In genomic region chr2:10222-10875, GRCh38 we compare ENCODE assay signal across 15 cellular contexts. TPM values are rescaled to one million over a fixed set of nuclear protein-coding genes. Genes with fewer than 3 reads are reported as not detected.
DNase-seq lines count a peak whose midpoint lies in the region; FAIRE-seq and TF ChIP-seq lines count a peak whose summit lies in the region.
"Had no signal": no experiment of that assay in that cellular context is flagged by ENCODE, and none has a peak within 500 bp of the region (broad histone marks: within the 10 kb centered on the region; RNA-seq: fewer than 3 reads in every experiment).

No MANE protein-coding gene starts in this region.

- intact Hi-C loops in kidney (cut with DNase I) (no loop called here), spleen (cut with DNase I; ENCODE audit: low total_unique reads) (no loop called here)

- no peak for TF ChIP-seq CTCF in kidney (IDR thresholded peaks at IDR 0.05; ENCODE audit: borderline replicate concordance, extremely low read depth, insufficient read depth)
- no peak for TF ChIP-seq CTCF in spleen (IDR thresholded peaks at IDR 0.05 in 8 of 11, conservative IDR thresholded peaks at IDR 0.05 in 3 of 11)

- 68 to 86% (median 83%) methylated on average over 23 to 42 of the region's 42 CpGs for WGBS in spleen, 5 donors

- no peak for TF ChIP-seq POLR2A in spleen (IDR thresholded peaks at IDR 0.05)

- H3K4me1 ChIP-seq in kidney (ENCODE audit: control insufficient read depth in 1 of 2, insufficient read depth in 1 of 2, low read depth in 1 of 2, low read length in 2 of 2) (no peaks in the 10 kb centered on the region), spleen (no peaks in the 10 kb centered on the region)

- no peaks in the 10 kb centered on the region for H3K9me3 ChIP-seq in kidney (ENCODE audit: control insufficient read depth in 1 of 2, low read length in 2 of 2)
- H3K9me3 ChIP-seq in spleen = peaks cover 0 to 10% (median 5%) of the 10 kb centered on the region in 8 donors

- H3K27ac ChIP-seq in kidney (ENCODE audit: low read depth in 2 of 2, low read length in 2 of 2) (no peak overlapping the region), spleen (no peak overlapping the region)
- H3K27ac ChIP-seq: 22Rv1 had no signal

- no peak for FAIRE-seq in kidney (lab: Jason Lieb, UNC)
- FAIRE-seq: colon had no signal

- peak; percentile 12 for DNase-seq in DMS 273 (lab: John Stamatoyannopoulos, UW; ENCODE audit: unreplicated experiment)
- DNase-seq in DMS 273 treated with DMSO at 0.1 percent for 48 hours (lab: John Stamatoyannopoulos, UW) = no peak
- peak; percentile 8 for DNase-seq in astrocyte of the hippocampus (ENCODE audit: low read depth, low spot score)
- peak; percentile 81 for DNase-seq in kidney
- peak; percentile 86 for DNase-seq in spleen
- DNase-seq in stimulated activated CD4-positive, alpha-beta T cell treated with anti-CD3 and anti-CD28 coated beads, Interleukin-1b, Interleukin-23, amount 100 ng/mL, for 48 hours = no peak
- no peak for DNase-seq in EL
- no peak for DNase-seq in dedifferentiated amniotic fluid mesenchymal stem cell (ENCODE audit: extremely low spot score)
- DNase-seq: COR-L47; naive thymus-derived CD4-positive, alpha-beta T cell; NCI-H1048; NCI-H510A; SIG-M5 had no signal

- no peak overlapping the region for H3K4me3 ChIP-seq in kidney (ENCODE audit: low read length in 2 of 2)
- H3K4me3 ChIP-seq in spleen = no peak overlapping the region

- no peak overlapping the region for H3K9ac ChIP-seq in kidney (ENCODE audit: low read length in 2 of 2)

- H3K27me3 ChIP-seq in spleen (replicated peaks in 1 of 7) = peaks cover 0 to 10% (median 0%) of the 10 kb centered on the region in 7 donors

- H3K36me3 ChIP-seq in kidney (ENCODE audit: control insufficient read depth in 1 of 2, insufficient read depth in 2 of 2, low read length in 2 of 2) (no peaks in the 10 kb centered on the region), spleen (no peaks in the 10 kb centered on the region)

RNA-seq across cellular contexts. Expression of gene FAM110C, which starts 36.0 kb away (rescaled TPM):
- total RNA-seq in kidney (48.7 TPM), spleen (1 to 10 TPM in 2 of 7 donors, under 1 TPM in 5; 0.43 to 2.2 (median 0.83) TPM)
- polyA plus RNA-seq in kidney (ENCODE audit: insufficient read depth, low read depth, low replicate concordance) (8.3 TPM), spleen (under 1 TPM; 0.13 to 0.33 (median 0.22) TPM)

Comparison
In these comparisons a context has a peak if more than half of its experiments do, and no peak if none do; other contexts are left out.
1. DNase-seq: peak in DMS 273 (single experiment), astrocyte of the hippocampus (single experiment), kidney (single experiment) and spleen (single experiment); none in DMS 273 treated with DMSO at 0.1 percent for 48 hours (single experiment), stimulated activated CD4-positive, alpha-beta T cell treated with anti-CD3 and anti-CD28 coated beads, Interleukin-1b, Interleukin-23, amount 100 ng/mL, for 48 hours (single experiment), EL (single experiment) and dedifferentiated amniotic fluid mesenchymal stem cell (single experiment).
2. RNA of gene FAM110C, which starts 36.0 kb away (total RNA-seq): 48.7 TPM in kidney (single experiment); 0.43 to 2.2 TPM in spleen; every median in the first group is over 10 times any median in the second.